ENCODE assay signal across 10 cellular contexts in genomic region chr12:88237954-88238353, GRCh38.
DNase-seq lines count a peak whose midpoint lies in the region; ATAC-seq and TF ChIP-seq lines count a peak whose summit lies in the region.
"Had no signal": no experiment of that assay in that cellular context is flagged by ENCODE, and none has a peak within 500 bp of the region (broad histone marks: within the 10 kb centered on the region; RNA-seq: fewer than 3 reads in every experiment).

No MANE protein-coding gene starts in this region.

- TF ChIP-seq CTCF in kidney epithelial cell (IDR thresholded peaks at IDR 0.05; ENCODE audit: insufficient read depth, low read length, poor library complexity, severe bottlenecking) (no peak), right lobe of liver (IDR thresholded peaks at IDR 0.05) (no peak), RWPE1 (conservative IDR thresholded peaks at IDR 0.05; ENCODE audit: low read depth) (no peak)

- intact Hi-C loops in right lobe of liver (cut with DNase I), result no loop called here

- no peaks in the 10 kb centered on the region for H3K4me1 ChIP-seq in right lobe of liver

- H3K4me3 ChIP-seq in kidney epithelial cell (ENCODE audit: low read depth, low read length) (no peak overlapping the region), right lobe of liver (no peak overlapping the region)
- H3K4me3 ChIP-seq: ovary had no signal

- no peaks in the 10 kb centered on the region for H3K36me3 ChIP-seq in kidney epithelial cell (ENCODE audit: control insufficient read depth, insufficient read depth, low read length)
- no peaks in the 10 kb centered on the region for H3K36me3 ChIP-seq in right lobe of liver
- H3K36me3 ChIP-seq: ovary had no signal

- no peak overlapping the region for H3K27ac ChIP-seq in right lobe of liver
- H3K27ac ChIP-seq in RWPE1, result no peak overlapping the region
- H3K27ac ChIP-seq: ovary had no signal

- no peak for TF ChIP-seq POLR2A in right lobe of liver (IDR thresholded peaks at IDR 0.05)

- POLR2A ChIA-PET in RWPE1 (lab: Yijun Ruan, JAX; ENCODE audit: low non-redundant PET), result no interaction called here

- CTCF ChIA-PET in RWPE1 (lab: Yijun Ruan, JAX), result no interaction called here

- H3K27me3 ChIP-seq in kidney epithelial cell (ENCODE audit: control insufficient read depth, insufficient read depth, low read length) (no peaks in the 10 kb centered on the region), right lobe of liver (no peaks in the 10 kb centered on the region)
- H3K27me3 ChIP-seq: ovary had no signal

- ATAC-seq in GM18870 (IDR thresholded peaks at IDR 0.05; ENCODE audit: unreplicated experiment) (peak; percentile 61), HG02870 (IDR thresholded peaks at IDR 0.05; ENCODE audit: unreplicated experiment) (peak; percentile 70), right lobe of liver (no peak), HG03571 (IDR thresholded peaks at IDR 0.05; ENCODE audit: unreplicated experiment) (no peak)

- no peaks in the 10 kb centered on the region for H3K9me3 ChIP-seq in right lobe of liver
- H3K9me3 ChIP-seq: ovary had no signal

- DNase-seq in RKO (ENCODE audit: low spot score) (peak; percentile 86), kidney epithelial cell (ENCODE audit: low read depth) (peak; percentile 50), right lobe of liver (no peak), cerebellar nuclear complex (lab: John Stamatoyannopoulos, UW) (no peak), RWPE1 (ENCODE audit: low spot score) (no peak)
- DNase-seq: NCI-H1930, ovary had no signal

Comparison
In these comparisons a context has a peak if more than half of its experiments do, and no peak if none do; other contexts are left out.
1. ATAC-seq: peak in GM18870 (single experiment) and HG02870 (single experiment); none in right lobe of liver (0 of 4) and HG03571 (single experiment).
2. DNase-seq: peak in RKO (single experiment) and kidney epithelial cell (single experiment); none in right lobe of liver (0 of 3), cerebellar nuclear complex (0 of 2) and RWPE1 (single experiment).